In genomic region chr12:130086248-130086647, GRCh38 we compare ENCODE assay signal across 17 cellular contexts.
DNase-seq lines count a peak whose midpoint lies in the region; ATAC-seq and TF ChIP-seq lines count a peak whose summit lies in the region.
"Had no signal": no experiment of that assay in that cellular context is flagged by ENCODE, and none has a peak within 500 bp of the region (broad histone marks: within the 10 kb centered on the region; RNA-seq: fewer than 3 reads in every experiment).

No MANE protein-coding gene starts in this region.

- H3K9me3 ChIP-seq in KOPT-K1 (ENCODE audit: insufficient read depth, low read length, poor library complexity, severe bottlenecking) (no peaks in the 10 kb centered on the region), prostate gland (no peaks in the 10 kb centered on the region), stomach (peaks cover 0 to 8% (median 0%) of the 10 kb centered on the region in 4 donors)
- H3K9me3 ChIP-seq: Caco-2, gastroesophageal sphincter, neutrophil had no signal

- H3K4me3 Mint-ChIP-seq in central memory CD8-positive, alpha-beta T cell = peak overlapping the region; percentile 17

- H3K27ac ChIP-seq in KOPT-K1 (ENCODE audit: low read depth, low read length, poor library complexity, severe bottlenecking) (peak overlapping the region; percentile 80), prostate gland (peak overlapping the region; percentile 48 to 50), stomach (no peak overlapping the region)
- H3K27ac ChIP-seq: neutrophil had no signal

- peaks cover 17% of the 10 kb centered on the region for H3K9me3 Mint-ChIP-seq in central memory CD8-positive, alpha-beta T cell

- H3K27me3 ChIP-seq in prostate gland (replicated peaks; ENCODE audit: insufficient read depth) (no peaks in the 10 kb centered on the region), stomach (peaks cover 0 to 42% (median 0%) of the 10 kb centered on the region in 3 donors)

- TF ChIP-seq POLR2A in prostate gland (IDR thresholded peaks at IDR 0.05) (no peak), stomach (IDR thresholded peaks at IDR 0.05) (no peak)

- no peak for ATAC-seq in central memory CD8-positive, alpha-beta T cell (replicated peaks; ENCODE audit: extremely low read depth, poor library complexity, severe bottlenecking)
- ATAC-seq: SK-N-SH treated with all-trans-retinoic acid at 6 μM for 48 hours had no signal

- H3K27ac Mint-ChIP-seq in central memory CD8-positive, alpha-beta T cell (ENCODE audit: low read depth) = no peak overlapping the region

- H3K36me3 ChIP-seq in KOPT-K1 (ENCODE audit: insufficient read depth, low read length) (no peaks in the 10 kb centered on the region), prostate gland (no peaks in the 10 kb centered on the region), stomach (no peaks in the 10 kb centered on the region)
- H3K36me3 ChIP-seq: gastroesophageal sphincter, neutrophil had no signal

- DNase-seq in activated T-cell treated with anti-CD3 and anti-CD28 coated beads for 1 hour (ENCODE audit: low read depth) (peak; percentile 2), prostate gland (ENCODE audit: low spot score) (no peak), stomach (no peak), EL (no peak), NCI-H2107 treated with DMSO at 0.1 percent for 48 hours (lab: John Stamatoyannopoulos, UW; ENCODE audit: unreplicated experiment) (no peak)
- no peak for DNase-seq in activated T-cell treated with anti-CD3 and anti-CD28 coated beads, Interleukin-2, amount 50 U/mL, for 1 hour
- DNase-seq in central memory CD8-positive, alpha-beta T cell (ENCODE audit: low spot score in 2 of 2) = no peak
- DNase-seq: ACHN; activated CD8-positive, alpha-beta memory T cell treated with anti-CD3 and anti-CD28 coated beads, Interleukin-2, amount 50 U/mL, for 4 hours; anterior cingulate cortex; Caco-2; NCI-H187 treated with DMSO at 0.1 percent for 48 hours; trophoblast cell had no signal

- no peak for TF ChIP-seq EP300 in stomach (IDR thresholded peaks at IDR 0.05)

- no peak overlapping the region for H3K4me3 ChIP-seq in prostate gland
- no peak overlapping the region for H3K4me3 ChIP-seq in stomach
- H3K4me3 ChIP-seq: gastroesophageal sphincter had no signal

- H3K4me1 Mint-ChIP-seq in central memory CD8-positive, alpha-beta T cell = no peaks in the 10 kb centered on the region

- no peaks in the 10 kb centered on the region for H3K27me3 Mint-ChIP-seq in central memory CD8-positive, alpha-beta T cell

- H3K4me1 ChIP-seq in prostate gland (replicated peaks) (no peaks in the 10 kb centered on the region), stomach (no peaks in the 10 kb centered on the region)
- H3K4me1 ChIP-seq: Caco-2, gastroesophageal sphincter had no signal

- intact Hi-C loops in prostate gland (cut with DNase I) (no loop called here), stomach (cut with DNase I; ENCODE audit: low total_unique reads) (no loop called here)

- WGBS in prostate gland = 13% methylated on average over 11 of the region's 11 CpGs
- 13 to 32% (median 30%) methylated on average over 11 of the region's 11 CpGs for WGBS in stomach, 5 donors

- TF ChIP-seq CTCF in prostate gland (IDR thresholded peaks at IDR 0.05) = no peak
- TF ChIP-seq CTCF in stomach (IDR thresholded peaks at IDR 0.05) = no peak

- H3K36me3 Mint-ChIP-seq in central memory CD8-positive, alpha-beta T cell (ENCODE audit: insufficient read depth) = no peaks in the 10 kb centered on the region

Comparison
In these comparisons a context has a peak if more than half of its experiments do, and no peak if none do; other contexts are left out.
1. H3K27ac ChIP-seq: peak in KOPT-K1 (single experiment) and prostate gland (2 of 2); none in stomach (0 of 5).